Comparison of ENCODE assay signal across 20 cellular contexts in genomic region chrX:72115380-72115779, GRCh38. TPM values are rescaled to one million over a fixed set of nuclear protein-coding genes. Genes with fewer than 3 reads are reported as not detected.
DNase-seq lines count a peak whose midpoint lies in the region; ATAC-seq and TF ChIP-seq lines count a peak whose summit lies in the region.
"Had no signal": no experiment of that assay in that cellular context is flagged by ENCODE, and none has a peak within 500 bp of the region (broad histone marks: within the 10 kb centered on the region; RNA-seq: fewer than 3 reads in every experiment).

No MANE protein-coding gene starts in this region.

- H3K79me1 ChIP-seq in mesenchymal stem cell (replicated peaks; ENCODE audit: low read length, poor library complexity, severe bottlenecking) (no peaks in the 10 kb centered on the region), H9 (ENCODE audit: insufficient read depth, low read depth, low read length, poor library complexity, severe bottlenecking) (no peaks in the 10 kb centered on the region)

- no peak overlapping the region for H3K23ac ChIP-seq in mesenchymal stem cell (ENCODE audit: low read length in 2 of 2)
- H3K23ac ChIP-seq in H9 (ENCODE audit: insufficient read length, low read depth, low read length) = no peak overlapping the region

- H3K27me3 ChIP-seq in mesenchymal stem cell (ENCODE audit: control insufficient read depth in 1 of 2, insufficient read depth in 1 of 2, low read length in 2 of 2) (peaks cover 0 to 35% of the 10 kb centered on the region in 2 experiments), H9 (ENCODE audit: insufficient read depth, low read length) (no peaks in the 10 kb centered on the region), heart left ventricle (peaks cover 0 to 24% (median 0%) of the 10 kb centered on the region in 9 donors)
- H3K27me3 ChIP-seq: SJSA1 had no signal

- no peaks in the 10 kb centered on the region for H3K9me3 ChIP-seq in mesenchymal stem cell (ENCODE audit: control insufficient read depth, low read length)
- H3K9me3 ChIP-seq in H9 (ENCODE audit: control insufficient read depth, low read depth, low read length) = peaks cover 9% of the 10 kb centered on the region
- no peaks in the 10 kb centered on the region for H3K9me3 ChIP-seq in heart left ventricle
- H3K9me3 ChIP-seq: SJSA1 had no signal

- H2BK5ac ChIP-seq in mesenchymal stem cell (ENCODE audit: low read depth, low read length, poor library complexity, severe bottlenecking) (no peak overlapping the region), H9 (ENCODE audit: insufficient read length, low read length) (no peak overlapping the region)

- H2AFZ ChIP-seq in mesenchymal stem cell (ENCODE audit: low read depth, low read length) (no peak overlapping the region), H9 (ENCODE audit: low read length) (no peak overlapping the region)
- H2AFZ ChIP-seq: GM23248, PC-9 had no signal

- H3K14ac ChIP-seq in mesenchymal stem cell (ENCODE audit: low read length in 2 of 2) (no peak overlapping the region), H9 (ENCODE audit: insufficient read depth, low read length) (no peak overlapping the region)

- CTCF ChIA-PET in HEK293T (lab: Yijun Ruan, JAX) = interaction anchor here (0.6 to 1.6 kb wide), 5 partner anchors 8 to 130 kb away, joined by 3 to 7 read pairs (median 4); no protein-coding TSS in a partner anchor

- no peaks in the 10 kb centered on the region for H3K23me2 ChIP-seq in H9 (ENCODE audit: insufficient read length, low read depth, low read length, poor library complexity, severe bottlenecking)

- intact Hi-C loops in heart left ventricle (cut with DNase I) = no loop called here

- no peaks in the 10 kb centered on the region for H3K79me2 ChIP-seq in H9 (ENCODE audit: insufficient read depth, low read length)

- no peaks in the 10 kb centered on the region for H4K20me1 ChIP-seq in H9 (ENCODE audit: control insufficient read depth, insufficient read depth, insufficient read length)

- no peaks in the 10 kb centered on the region for H3K36me3 ChIP-seq in mesenchymal stem cell (ENCODE audit: control insufficient read depth in 1 of 2, insufficient read depth in 2 of 2, low read depth in 1 of 2, low read length in 2 of 2)
- no peaks in the 10 kb centered on the region for H3K36me3 ChIP-seq in heart left ventricle
- H3K36me3 ChIP-seq: SJSA1 had no signal

- H2BK120ac ChIP-seq in mesenchymal stem cell (ENCODE audit: low read depth, low read length) = no peak overlapping the region
- H2BK120ac ChIP-seq in H9 (ENCODE audit: low read depth, low read length, poor library complexity, severe bottlenecking) = no peak overlapping the region

- H2AK5ac ChIP-seq in mesenchymal stem cell (ENCODE audit: low read length, severe bottlenecking) = no peak overlapping the region
- H2AK5ac ChIP-seq in H9 (ENCODE audit: insufficient read length, low read length) = no peak overlapping the region

- H4K8ac ChIP-seq in mesenchymal stem cell (ENCODE audit: low read length) (no peak overlapping the region), H9 (replicated peaks; ENCODE audit: insufficient read length, low read depth, low read length) (no peak overlapping the region)

- TF ChIP-seq CTCF in retinal pigment epithelial cell (conservative IDR thresholded peaks at IDR 0.05; ENCODE audit: low read depth, low read length) (no peak), H9 (conservative IDR thresholded peaks at IDR 0.05) (no peak), heart left ventricle (IDR thresholded peaks at IDR 0.05) (no peak)

- no peak overlapping the region for H4K5ac ChIP-seq in H9 (ENCODE audit: insufficient read length, low read depth, low read length)

- H2BK15ac ChIP-seq in mesenchymal stem cell (ENCODE audit: low read depth, poor library complexity, severe bottlenecking) (no peak overlapping the region), H9 (ENCODE audit: low read depth, low read length) (no peak overlapping the region)

- H2BK20ac ChIP-seq in H9 (ENCODE audit: low read depth, low read length, poor library complexity, severe bottlenecking) = no peak overlapping the region

- no peak overlapping the region for H2BK12ac ChIP-seq in mesenchymal stem cell (ENCODE audit: low read length in 2 of 2)
- no peak overlapping the region for H2BK12ac ChIP-seq in H9 (ENCODE audit: insufficient read length, low read depth, low read length)

- no peak overlapping the region for H3K56ac ChIP-seq in H9 (ENCODE audit: insufficient read length, low read depth, low read length)

- H3T11ph ChIP-seq in H9 (ENCODE audit: low read length) = no peak overlapping the region

- no peak overlapping the region for H3K4ac ChIP-seq in mesenchymal stem cell (ENCODE audit: low read depth in 1 of 2, low read length in 2 of 2)
- no peak overlapping the region for H3K4ac ChIP-seq in H9 (ENCODE audit: low read depth, low read length)

- no peak overlapping the region for H3K27ac Mint-ChIP-seq in H9
- H3K27ac Mint-ChIP-seq: IgD-negative memory B cell had no signal

- POLR2A ChIA-PET in HEK293T (lab: Yijun Ruan, JAX) = interaction anchor here (0.7 to 1.9 kb wide), 9 partner anchors 8 to 94 kb away, joined by 3 to 11 read pairs (median 6); no protein-coding TSS in a partner anchor

- DNase-seq in HEK293T (ENCODE audit: extremely low spot score) (no peak), mesenchymal stem cell (no peak), retinal pigment epithelial cell (ENCODE audit: low read depth) (peak; percentile 62), NCI-H1436 treated with DMSO at 0.1 percent for 48 hours (lab: John Stamatoyannopoulos, UW) (no peak), H9 (no peak), heart left ventricle (no peak)
- DNase-seq in stimulated activated CD4-positive, alpha-beta T cell treated with anti-CD3 and anti-CD28 coated beads, Interleukin-4, amount 100 ng/mL, for 24 hours = no peak
- DNase-seq: CD8-positive, alpha-beta memory T cell; DND-41; GM23248; Kasumi-1; NCI-H1105; NCI-H187; NCI-H748 treated with DMSO at 0.1 percent for 48 hours; PC-9; T-cell had no signal

- H3K4me3 Mint-ChIP-seq in H9 = no peak overlapping the region
- H3K4me3 Mint-ChIP-seq: CD8-positive, alpha-beta memory T cell; IgD-negative memory B cell; T-cell had no signal

- 36% methylated on average over 4 of the region's 7 CpGs for WGBS in mesenchymal stem cell
- WGBS in H9 (ENCODE audit: extremely low coverage, insufficient read length, low lambda C conversion rate) = no CpG with 5 or more reads among the region's 7 CpGs
- 38 to 67% (median 55%) methylated on average over 5 to 7 of the region's 7 CpGs for WGBS in heart left ventricle, 4 donors

- ATAC-seq in SK-N-SH treated with all-trans-retinoic acid at 6 μM for 48 hours (peak; percentile 52; the same call in 1 of the 3 replicates), heart left ventricle (no peak)
- ATAC-seq: T-cell had no signal

- H3K27me3 Mint-ChIP-seq in H9 (ENCODE audit: low read depth) = no peaks in the 10 kb centered on the region; the same call in 1 of the 2 replicates

- no peaks in the 10 kb centered on the region for H3K4me1 ChIP-seq in mesenchymal stem cell (ENCODE audit: control insufficient read depth, insufficient read depth, low read depth, low read length)
- no peaks in the 10 kb centered on the region; the same call in 1 of the 2 replicates for H3K4me1 ChIP-seq in H9 (ENCODE audit: insufficient read depth, low read length)
- peaks cover 0 to 15% (median 0%) of the 10 kb centered on the region in 12 donors for H3K4me1 ChIP-seq in heart left ventricle
- H3K4me1 ChIP-seq: SJSA1 had no signal

- no peak overlapping the region for H3K9ac ChIP-seq in mesenchymal stem cell (ENCODE audit: low read length)
- H3K9ac ChIP-seq in H9 (ENCODE audit: extremely low read depth, insufficient read length, low read length) = no peak overlapping the region
- H3K9ac ChIP-seq: GM23248 had no signal

- no peak overlapping the region for H3K4me3 ChIP-seq in mesenchymal stem cell (ENCODE audit: insufficient read depth in 1 of 2, low read depth in 1 of 2, low read length in 2 of 2)
- H3K4me3 ChIP-seq in retinal pigment epithelial cell (ENCODE audit: low read length) = no peak overlapping the region
- no peak overlapping the region for H3K4me3 ChIP-seq in heart left ventricle
- H3K4me3 ChIP-seq: GM23248, PC-9, SJSA1 had no signal

- H3K27ac ChIP-seq in mesenchymal stem cell (ENCODE audit: low read length, poor library complexity, severe bottlenecking) (no peak overlapping the region), H9 (ENCODE audit: insufficient read length, low read depth, low read length) (no peak overlapping the region), heart left ventricle (no peak overlapping the region)
- H3K27ac ChIP-seq: GM23248, HL-60, PC-9, SJSA1 had no signal

- H3K18ac ChIP-seq in mesenchymal stem cell (ENCODE audit: low read depth in 1 of 2, low read length in 2 of 2) (no peak overlapping the region), H9 (ENCODE audit: insufficient read length, low read depth, low read length) (no peak overlapping the region)

- H4K91ac ChIP-seq in mesenchymal stem cell (ENCODE audit: low read length) = peak overlapping the region; percentile 15
- H4K91ac ChIP-seq in H9 (ENCODE audit: insufficient read length, low read depth, low read length) = no peak overlapping the region

- peaks cover 64 to 67% of the 10 kb centered on the region in 2 experiments for H3K9me3 Mint-ChIP-seq in H9
- H3K9me3 Mint-ChIP-seq: CD8-positive, alpha-beta memory T cell; IgD-negative memory B cell; T-cell had no signal

- H3K4me1 Mint-ChIP-seq in H9 = peaks cover 24 to 29% of the 10 kb centered on the region in 2 experiments
- H3K4me1 Mint-ChIP-seq: IgD-negative memory B cell had no signal

- H3K4me2 ChIP-seq in mesenchymal stem cell (ENCODE audit: low read length, poor library complexity, severe bottlenecking) = no peak overlapping the region
- H3K4me2 ChIP-seq in H9 (ENCODE audit: insufficient read depth, insufficient read length, low read length) = no peak overlapping the region
- H3K4me2 ChIP-seq: PC-9 had no signal

- peaks cover 0 to 5% (median 0%) of the 10 kb centered on the region in 3 experiments; a peak in 3 of 7 replicates for H3K36me3 Mint-ChIP-seq in H9 (ENCODE audit: insufficient read depth in 1 of 3, low read depth in 3 of 3)
- H3K36me3 Mint-ChIP-seq: CD8-positive, alpha-beta memory T cell; IgD-negative memory B cell had no signal

- TF ChIP-seq POLR2A in heart left ventricle (IDR thresholded peaks at IDR 0.05) = no peak

TF ChIP-seq in HEK293T, 16 proteins besides CTCF, POLR2A, EP300 and RAD21 (continues in another document):
- TF ChIP-seq SP1 (IDR thresholded peaks at IDR 0.05) (no peak), LEF1 (IDR thresholded peaks at IDR 0.05; ENCODE audit: borderline replicate concordance) (no peak)

TF ChIP-seq in SK-N-SH treated with all-trans-retinoic acid at 6 μM for 48 hours, 23 proteins besides CTCF, POLR2A, EP300 and RAD21 (continues in another document):
- peak; percentile 61; the same call in 1 of the 2 replicates for TF ChIP-seq TCF4 (CRISPR knock-in tag; IDR thresholded peaks at IDR 0.05; ENCODE audit: borderline replicate concordance)

RNA-seq across cellular contexts. Expression of gene RTL5, which starts 16.3 kb away (rescaled TPM):
- polyA plus RNA-seq in mesenchymal stem cell (2013, experiment 1 of 2) = 10.6 TPM
- 9.8 TPM for polyA plus RNA-seq in mesenchymal stem cell (2013, experiment 2 of 2)
- total RNA-seq in H9 (2021) = 1.1 and 1.2 TPM in 2 replicates
- total RNA-seq in heart left ventricle = 1 to 10 TPM; 1.2 to 6.0 (median 2.7) TPM
- polyA plus RNA-seq in heart left ventricle = 1 to 10 TPM; 1.5 to 1.6 TPM
- total RNA-seq: PC-9 had no signal
- polyA plus RNA-seq: IgD-negative memory B cell had no signal
